ENCODE assay signal across 13 cellular contexts in the genomic region with DNA sequence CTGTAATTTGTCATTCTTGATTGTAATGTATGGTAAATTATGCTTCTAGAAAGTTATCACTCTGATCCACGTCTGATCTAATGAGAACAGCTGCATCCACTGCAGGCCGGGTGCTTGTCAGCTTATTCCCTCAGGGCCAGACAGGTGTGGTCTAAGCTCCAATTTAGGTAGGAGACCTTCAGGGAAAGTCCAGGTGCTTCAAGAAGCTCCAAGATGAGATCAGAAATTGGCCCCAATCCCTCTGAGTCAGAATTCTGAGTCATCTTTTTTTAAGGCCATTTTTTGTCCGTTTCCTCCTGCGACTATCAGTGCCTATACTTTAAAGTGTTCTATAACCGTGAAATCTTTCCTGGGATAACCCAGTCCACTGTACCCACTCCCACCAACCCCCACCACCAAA.
DNase-seq lines count a peak whose midpoint lies in the region; ATAC-seq and TF ChIP-seq lines count a peak whose summit lies in the region.
"Had no signal": no experiment of that assay in that cellular context is flagged by ENCODE, and none has a peak within 500 bp of the region (broad histone marks: within the 10 kb centered on the region; RNA-seq: fewer than 3 reads in every experiment).

No MANE protein-coding gene starts in this region.

- peak overlapping the region; percentile 11 for H3K23ac ChIP-seq in mesendoderm (ENCODE audit: low read length)

- TF ChIP-seq CTCF in AG10803 (conservative IDR thresholded peaks at IDR 0.05; ENCODE audit: low read length) (no peak), cardiac fibroblast (IDR thresholded peaks at IDR 0.05; ENCODE audit: low read depth, low read length) (no peak)

- H3K4ac ChIP-seq in mesendoderm (ENCODE audit: low read depth, low read length) = no peak overlapping the region

- H2BK5ac ChIP-seq in mesendoderm (ENCODE audit: low read length) = no peak overlapping the region

- H4K8ac ChIP-seq in mesendoderm (ENCODE audit: low read depth, low read length) = no peak overlapping the region

- no peak overlapping the region for H2BK15ac ChIP-seq in mesendoderm (replicated peaks; ENCODE audit: low read depth)

- no peak overlapping the region for H3K9ac ChIP-seq in mesendoderm (ENCODE audit: low read length)

- no peak overlapping the region for H4K5ac ChIP-seq in mesendoderm (ENCODE audit: low read length)

- no peaks in the 10 kb centered on the region for H3K79me1 ChIP-seq in mesendoderm (ENCODE audit: low read length)

- no peak overlapping the region for H2BK120ac ChIP-seq in mesendoderm (ENCODE audit: low read depth, low read length)

- no peak overlapping the region for H3K4me2 ChIP-seq in mesendoderm (ENCODE audit: low read length)

- H3K36me3 ChIP-seq in mesendoderm (ENCODE audit: control insufficient read depth, insufficient read depth, low read length) = no peaks in the 10 kb centered on the region
- H3K36me3 ChIP-seq: gastrocnemius medialis had no signal

- no peak overlapping the region for H3K18ac ChIP-seq in mesendoderm (ENCODE audit: low read length)

- ATAC-seq in HG03354 (IDR thresholded peaks at IDR 0.05; ENCODE audit: poor library complexity, severe bottlenecking, unreplicated experiment) (no peak), HG02870 (IDR thresholded peaks at IDR 0.05; ENCODE audit: unreplicated experiment) (no peak)
- ATAC-seq: activated naive CD8-positive, alpha-beta T cell treated with anti-CD3 and anti-CD28 coated beads, Interleukin-2, amount 50 U/mL, for 24 hours; gastrocnemius medialis; stimulated activated memory B cell treated with anti-CD40 and anti-IgM and Interleukin-4, amounts not matched to agents 10 μg/mL and 1 μg/mL and 100 μg/mL, for 72 hours had no signal

- no peaks in the 10 kb centered on the region for H3K79me2 ChIP-seq in mesendoderm (ENCODE audit: control insufficient read depth, insufficient read depth, low read length)

- no peak overlapping the region for H2AK5ac ChIP-seq in mesendoderm (ENCODE audit: low read length)

- WGBS in mesendoderm (ENCODE audit: extremely low coverage, insufficient coverage, low lambda C conversion rate) = no CpG with 5 or more reads among the region's 5 CpGs

- no peak overlapping the region for H3K27ac ChIP-seq in mesendoderm (ENCODE audit: low read depth, low read length)

- H3K4me1 ChIP-seq in mesendoderm (ENCODE audit: control insufficient read depth, low read depth, low read length) = peaks cover 3% of the 10 kb centered on the region

- H3K56ac ChIP-seq in mesendoderm (ENCODE audit: low read length) = no peak overlapping the region

- no peak overlapping the region for H3K4me3 ChIP-seq in AG10803 (ENCODE audit: low read length)
- no peak overlapping the region for H3K4me3 ChIP-seq in cardiac fibroblast (replicated peaks in 1 of 2; ENCODE audit: low read depth in 2 of 2, low read length in 2 of 2)
- H3K4me3 ChIP-seq in mesendoderm (ENCODE audit: low read length) = no peak overlapping the region
- H3K4me3 ChIP-seq: gastrocnemius medialis had no signal

- DNase-seq in AG10803 (ENCODE audit: low read depth) (peak; percentile 48), NCI-H2196 (lab: John Stamatoyannopoulos, UW; ENCODE audit: unreplicated experiment) (peak; percentile 6), cardiac fibroblast (ENCODE audit: low read depth in 2 of 2) (peak; percentile 56 to 92), mesendoderm (no peak), NCI-H2107 (lab: John Stamatoyannopoulos, UW) (no peak), NCI-H446 treated with DMSO at 0.1 percent for 48 hours (lab: John Stamatoyannopoulos, UW) (no peak)
- DNase-seq: activated CD8-positive, alpha-beta memory T cell treated with anti-CD3 and anti-CD28 coated beads for 24 hours; activated naive CD8-positive, alpha-beta T cell treated with anti-CD3 and anti-CD28 coated beads, Interleukin-2, amount 50 U/mL, for 24 hours; gastrocnemius medialis; NCI-H2081 treated with DMSO at 0.1 percent for 48 hours had no signal

- no peaks in the 10 kb centered on the region for H3K27me3 ChIP-seq in mesendoderm (ENCODE audit: insufficient read depth, low read length, poor library complexity)
- H3K27me3 ChIP-seq: gastrocnemius medialis had no signal

Comparison
In these comparisons a context has a peak if more than half of its experiments do, and no peak if none do; other contexts are left out.
1. DNase-seq: peak in AG10803 (single experiment), NCI-H2196 (single experiment) and cardiac fibroblast (2 of 2); none in mesendoderm (single experiment), NCI-H2107 (single experiment) and NCI-H446 treated with DMSO at 0.1 percent for 48 hours (single experiment).